1 cellular context compared by ENCODE assay signal in the genomic region with DNA sequence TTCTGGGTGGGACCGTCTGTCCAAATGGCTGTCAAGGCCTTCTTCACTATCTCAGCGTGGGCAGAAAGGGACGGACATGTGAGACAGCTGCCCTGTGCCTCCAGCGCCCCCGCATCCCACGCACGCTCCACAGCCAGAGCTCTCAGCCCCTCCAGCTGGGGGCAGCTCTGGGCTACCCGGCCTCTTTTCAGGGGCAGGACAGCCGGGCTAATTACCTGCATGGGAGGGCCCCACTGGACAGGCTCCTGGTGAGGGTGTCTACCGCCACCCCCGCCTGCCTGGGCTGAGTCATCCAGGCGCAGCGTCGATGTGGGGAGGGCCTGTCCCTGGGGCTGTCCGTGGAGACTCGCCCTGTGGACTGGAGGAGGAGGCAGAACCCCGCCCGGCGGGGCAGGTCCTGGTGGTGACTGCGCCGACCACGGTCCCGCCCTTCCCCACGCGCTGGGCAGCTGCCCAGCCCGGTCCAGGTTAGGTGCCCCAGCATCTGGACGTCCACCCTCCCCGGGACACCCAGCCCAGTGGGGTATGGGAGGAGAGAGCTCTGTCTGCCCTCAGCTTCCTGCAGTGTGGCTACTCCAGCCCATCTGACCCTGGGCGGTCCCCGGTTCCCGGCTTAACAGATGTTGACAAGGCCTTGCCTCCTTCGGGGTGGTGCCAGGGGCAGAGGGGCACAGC.
A peak's percentile ranks its signal among the peaks of the same experiment; 100 is the strongest.
TF ChIP-seq lines count a peak whose summit lies in the region.

No MANE protein-coding gene starts in this region.

TF ChIP-seq in HEK293, 187 proteins besides CTCF, POLR2A, EP300 and RAD21 (continued from another document and continues in another):
- TF ChIP-seq, protein P1, sequence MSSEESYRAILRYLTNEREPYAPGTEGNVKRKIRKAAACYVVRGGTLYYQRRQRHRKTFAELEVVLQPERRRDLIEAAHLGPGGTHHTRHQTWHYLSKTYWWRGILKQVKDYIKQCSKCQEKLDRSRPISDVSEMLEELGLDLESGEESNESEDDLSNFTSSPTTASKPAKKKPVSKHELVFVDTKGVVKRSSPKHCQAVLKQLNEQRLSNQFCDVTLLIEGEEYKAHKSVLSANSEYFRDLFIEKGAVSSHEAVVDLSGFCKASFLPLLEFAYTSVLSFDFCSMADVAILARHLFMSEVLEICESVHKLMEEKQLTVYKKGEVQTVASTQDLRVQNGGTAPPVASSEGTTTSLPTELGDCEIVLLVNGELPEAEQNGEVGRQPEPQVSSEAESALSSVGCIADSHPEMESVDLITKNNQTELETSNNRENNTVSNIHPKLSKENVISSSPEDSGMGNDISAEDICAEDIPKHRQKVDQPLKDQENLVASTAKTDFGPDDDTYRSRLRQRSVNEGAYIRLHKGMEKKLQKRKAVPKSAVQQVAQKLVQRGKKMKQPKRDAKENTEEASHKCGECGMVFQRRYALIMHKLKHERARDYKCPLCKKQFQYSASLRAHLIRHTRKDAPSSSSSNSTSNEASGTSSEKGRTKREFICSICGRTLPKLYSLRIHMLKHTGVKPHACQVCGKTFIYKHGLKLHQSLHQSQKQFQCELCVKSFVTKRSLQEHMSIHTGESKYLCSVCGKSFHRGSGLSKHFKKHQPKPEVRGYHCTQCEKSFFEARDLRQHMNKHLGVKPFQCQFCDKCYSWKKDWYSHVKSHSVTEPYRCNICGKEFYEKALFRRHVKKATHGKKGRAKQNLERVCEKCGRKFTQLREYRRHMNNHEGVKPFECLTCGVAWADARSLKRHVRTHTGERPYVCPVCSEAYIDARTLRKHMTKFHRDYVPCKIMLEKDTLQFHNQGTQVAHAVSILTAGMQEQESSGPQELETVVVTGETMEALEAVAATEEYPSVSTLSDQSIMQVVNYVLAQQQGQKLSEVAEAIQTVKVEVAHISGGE (tag by site-specific recombination; conservative IDR thresholded peaks at IDR 0.05; ENCODE audit: low read depth) = no peak
- no peak for TF ChIP-seq ZNF416 (tag by site-specific recombination; IDR thresholded peaks at IDR 0.05)
- TF ChIP-seq SCRT2 (tag by site-specific recombination; IDR thresholded peaks at IDR 0.05) = no peak
- no peak for TF ChIP-seq ZNF521 (tag by site-specific recombination; IDR thresholded peaks at IDR 0.05)
- TF ChIP-seq ZNF169 (tag by site-specific recombination; IDR thresholded peaks at IDR 0.05) = no peak
- no peak for TF ChIP-seq ZNF157 (tag by site-specific recombination; IDR thresholded peaks at IDR 0.05)
- no peak for TF ChIP-seq SETDB1 (IDR thresholded peaks at IDR 0.05; ENCODE audit: insufficient read length, low read length)
- no peak for TF ChIP-seq ZNF146 (tag by site-specific recombination; IDR thresholded peaks at IDR 0.05)
- TF ChIP-seq ZNF311 (tag by site-specific recombination; IDR thresholded peaks at IDR 0.05; ENCODE audit: borderline replicate concordance) = no peak
- no peak for TF ChIP-seq ZSCAN23 (tag by site-specific recombination; IDR thresholded peaks at IDR 0.05)
- TF ChIP-seq, protein P2, sequence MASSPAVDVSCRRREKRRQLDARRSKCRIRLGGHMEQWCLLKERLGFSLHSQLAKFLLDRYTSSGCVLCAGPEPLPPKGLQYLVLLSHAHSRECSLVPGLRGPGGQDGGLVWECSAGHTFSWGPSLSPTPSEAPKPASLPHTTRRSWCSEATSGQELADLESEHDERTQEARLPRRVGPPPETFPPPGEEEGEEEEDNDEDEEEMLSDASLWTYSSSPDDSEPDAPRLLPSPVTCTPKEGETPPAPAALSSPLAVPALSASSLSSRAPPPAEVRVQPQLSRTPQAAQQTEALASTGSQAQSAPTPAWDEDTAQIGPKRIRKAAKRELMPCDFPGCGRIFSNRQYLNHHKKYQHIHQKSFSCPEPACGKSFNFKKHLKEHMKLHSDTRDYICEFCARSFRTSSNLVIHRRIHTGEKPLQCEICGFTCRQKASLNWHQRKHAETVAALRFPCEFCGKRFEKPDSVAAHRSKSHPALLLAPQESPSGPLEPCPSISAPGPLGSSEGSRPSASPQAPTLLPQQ (tag by site-specific recombination; IDR thresholded peaks at IDR 0.05) = peak; percentile 58; the same call in 1 of the 2 replicates
- TF ChIP-seq ZNF274 (IDR thresholded peaks at IDR 0.05; ENCODE audit: low read length) = no peak
- TF ChIP-seq ZNF274 (tag by site-specific recombination; IDR thresholded peaks at IDR 0.05; ENCODE audit: borderline replicate concordance) = no peak
- no peak for TF ChIP-seq ZNF132 (tag by site-specific recombination; IDR thresholded peaks at IDR 0.05; ENCODE audit: borderline replicate concordance)
- TF ChIP-seq ZFP69B (tag by site-specific recombination; IDR thresholded peaks at IDR 0.05) = peak; percentile 79; the same call in 1 of the 2 replicates
- TF ChIP-seq ZNF624 (tag by site-specific recombination; IDR thresholded peaks at IDR 0.05) = no peak
- peak; percentile 92 for TF ChIP-seq GLIS1 (tag by site-specific recombination; IDR thresholded peaks at IDR 0.05)
- no peak for TF ChIP-seq IKZF3 (tag by site-specific recombination; IDR thresholded peaks at IDR 0.05)
- no peak for TF ChIP-seq ZNF449 (tag by site-specific recombination; IDR thresholded peaks at IDR 0.05)
- TF ChIP-seq OVOL3 (tag by site-specific recombination; IDR thresholded peaks at IDR 0.05) = no peak
- TF ChIP-seq BCL11A (tag by site-specific recombination; IDR thresholded peaks at IDR 0.05; ENCODE audit: low read depth) = no peak
- no peak for TF ChIP-seq ZNF24 (tag by site-specific recombination; IDR thresholded peaks at IDR 0.05)
- no peak for TF ChIP-seq ZNF791 (tag by site-specific recombination; IDR thresholded peaks at IDR 0.05)
- TF ChIP-seq SP2 (tag by site-specific recombination; IDR thresholded peaks at IDR 0.05) = peak; percentile 38; the same call in 1 of the 2 replicates
- TF ChIP-seq ZNF221 (tag by site-specific recombination; IDR thresholded peaks at IDR 0.05; ENCODE audit: borderline replicate concordance) = no peak
- TF ChIP-seq ZNF19 (tag by site-specific recombination; IDR thresholded peaks at IDR 0.05; ENCODE audit: low read depth) = no peak
- peak; percentile 14 for TF ChIP-seq ZBTB26 (tag by site-specific recombination; optimal IDR thresholded peaks at IDR 0.05)
- no peak for TF ChIP-seq ZNF639 (tag by site-specific recombination; IDR thresholded peaks at IDR 0.05)
- TF ChIP-seq ZNF664 (tag by site-specific recombination; IDR thresholded peaks at IDR 0.05) = no peak
- no peak for TF ChIP-seq ZNF138 (tag by site-specific recombination; IDR thresholded peaks at IDR 0.05; ENCODE audit: borderline replicate concordance)
- TF ChIP-seq ZNF10 (tag by site-specific recombination; IDR thresholded peaks at IDR 0.05) = no peak
- TF ChIP-seq ZNF354C (tag by site-specific recombination; IDR thresholded peaks at IDR 0.05; ENCODE audit: borderline replicate concordance, low read depth) = no peak
- no peak for TF ChIP-seq ZNF747 (tag by site-specific recombination; IDR thresholded peaks at IDR 0.05)
- TF ChIP-seq ZNF121 (tag by site-specific recombination; IDR thresholded peaks at IDR 0.05) = no peak
- TF ChIP-seq EGR2 (tag by site-specific recombination; IDR thresholded peaks at IDR 0.05; ENCODE audit: low read depth) = peak; percentile 90
- TF ChIP-seq ZNF211 (tag by site-specific recombination; IDR thresholded peaks at IDR 0.05; ENCODE audit: low read depth) = no peak
- no peak for TF ChIP-seq HOXD13 (CRISPR knock-in tag; IDR thresholded peaks at IDR 0.05; ENCODE audit: borderline replicate concordance)
- TF ChIP-seq WT1 (tag by site-specific recombination; IDR thresholded peaks at IDR 0.05) = peak; percentile 42; the same call in 1 of the 2 replicates
- no peak for TF ChIP-seq ZNF324 (tag by site-specific recombination; IDR thresholded peaks at IDR 0.05)
- TF ChIP-seq ZFHX2 (tag by site-specific recombination; conservative IDR thresholded peaks at IDR 0.05) = peak; percentile 95
- TF ChIP-seq ZNF404 (tag by site-specific recombination; IDR thresholded peaks at IDR 0.05) = no peak
- no peak for TF ChIP-seq ZNF175 (tag by site-specific recombination; IDR thresholded peaks at IDR 0.05)
- no peak for TF ChIP-seq ZNF394 (tag by site-specific recombination; IDR thresholded peaks at IDR 0.05; ENCODE audit: borderline replicate concordance)
- TF ChIP-seq ZNF560 (tag by site-specific recombination; IDR thresholded peaks at IDR 0.05; ENCODE audit: borderline replicate concordance) = no peak
- no peak for TF ChIP-seq ZNF280D (tag by site-specific recombination; IDR thresholded peaks at IDR 0.05)
- TF ChIP-seq TCF7L2 (IDR thresholded peaks at IDR 0.05; ENCODE audit: borderline replicate concordance, low read depth, low read length) = no peak
- peak; percentile 25; the same call in 1 of the 2 replicates for TF ChIP-seq ZIC2 (tag by site-specific recombination; IDR thresholded peaks at IDR 0.05)
- no peak for TF ChIP-seq ZBTB20 (tag by site-specific recombination; IDR thresholded peaks at IDR 0.05)
- 0 out of 2 replicates have a peak, but pooled peaks have one; percentile 43 for TF ChIP-seq ZBTB8A (tag by site-specific recombination; IDR thresholded peaks at IDR 0.05)
- no peak for TF ChIP-seq ZSCAN30 (tag by site-specific recombination; IDR thresholded peaks at IDR 0.05)
- TF ChIP-seq KLF17 (tag by site-specific recombination; IDR thresholded peaks at IDR 0.05) = peak; percentile 90
- no peak for TF ChIP-seq ZNF266 (tag by site-specific recombination; IDR thresholded peaks at IDR 0.05; ENCODE audit: low read depth)
- TF ChIP-seq KLF1 (tag by site-specific recombination; IDR thresholded peaks at IDR 0.05) = peak; percentile 98
- no peak for TF ChIP-seq ZFP37 (tag by site-specific recombination; IDR thresholded peaks at IDR 0.05)
- TF ChIP-seq ZNF544 (tag by site-specific recombination; IDR thresholded peaks at IDR 0.05) = no peak
